Comparison of ENCODE assay signal across 23 cellular contexts in genomic region chr4:164847967-164848649, GRCh38. TPM values are rescaled to one million over a fixed set of nuclear protein-coding genes. Genes with fewer than 3 reads are reported as not detected.
DNase-seq lines count a peak whose midpoint lies in the region; ATAC-seq and FAIRE-seq lines count a peak whose summit lies in the region.
"Had no signal": no experiment of that assay in that cellular context is flagged by ENCODE, and none has a peak within 500 bp of the region (broad histone marks: within the 10 kb centered on the region; RNA-seq: fewer than 3 reads in every experiment).

No MANE protein-coding gene starts in this region.

- CTCF ChIA-PET in activated CD8-positive, alpha-beta T cell treated with anti-CD3 and anti-CD28 coated beads, Interleukin-2, amount 10 ng/mL, durations not matched to agents 7 days and 5 days (lab: Charles Lee): no interaction called here

- POLR2A ChIA-PET in activated CD8-positive, alpha-beta T cell treated with anti-CD3 and anti-CD28 coated beads, Interleukin-2, amount 10 ng/mL, durations not matched to agents 7 days and 5 days (lab: Charles Lee): no interaction called here

- no peak for FAIRE-seq in frontal cortex (lab: Jason Lieb, UNC)
- FAIRE-seq: endothelial cell of umbilical vein, TTC549 had no signal

- ATAC-seq in GM18907 (IDR thresholded peaks at IDR 0.05; ENCODE audit: unreplicated experiment) (peak; percentile 96), GM21529 (IDR thresholded peaks at IDR 0.05; ENCODE audit: unreplicated experiment) (peak; percentile 74), HG03175 (IDR thresholded peaks at IDR 0.05; ENCODE audit: unreplicated experiment) (peak; percentile 96)
- ATAC-seq in activated CD8-positive, alpha-beta T cell treated with anti-CD3 and anti-CD28 coated beads, Interleukin-2, amount 10 ng/mL, durations not matched to agents 7 days and 5 days: no peak
- ATAC-seq: heart left ventricle; left lung; naive thymus-derived CD8-positive, alpha-beta T cell had no signal

- no peak overlapping the region for H3K4me3 ChIP-seq in Karpas-422 (ENCODE audit: low read length)
- H3K4me3 ChIP-seq: heart left ventricle, left lung had no signal

- no peaks in the 10 kb centered on the region for H3K27me3 Mint-ChIP-seq in activated CD8-positive, alpha-beta T cell treated with anti-CD3 and anti-CD28 coated beads, Interleukin-2, amount 10 ng/mL, durations not matched to agents 7 days and 5 days (ENCODE audit: low read depth)

- no peaks in the 10 kb centered on the region for H3K27me3 ChIP-seq in Karpas-422 (ENCODE audit: low read length)
- H3K27me3 ChIP-seq: BE2C, heart left ventricle, left lung had no signal

- H4K20me1 ChIP-seq in Karpas-422 (ENCODE audit: insufficient read depth, low read depth, low read length): no peaks in the 10 kb centered on the region

- no peaks in the 10 kb centered on the region for H3K36me3 Mint-ChIP-seq in activated CD8-positive, alpha-beta T cell treated with anti-CD3 and anti-CD28 coated beads, Interleukin-2, amount 10 ng/mL, durations not matched to agents 7 days and 5 days (ENCODE audit: low read depth)
- H3K36me3 Mint-ChIP-seq: activated naive CD4-positive, alpha-beta T cell treated with anti-CD3 and anti-CD28 coated beads, Interleukin-2, amount 50 U/mL, for 24 hours; naive thymus-derived CD8-positive, alpha-beta T cell had no signal

- no peaks in the 10 kb centered on the region for H3K4me1 Mint-ChIP-seq in activated CD8-positive, alpha-beta T cell treated with anti-CD3 and anti-CD28 coated beads, Interleukin-2, amount 10 ng/mL, durations not matched to agents 7 days and 5 days (ENCODE audit: low read depth)
- H3K4me1 Mint-ChIP-seq: activated naive CD4-positive, alpha-beta T cell treated with anti-CD3 and anti-CD28 coated beads, Interleukin-2, amount 50 U/mL, for 24 hours; central memory CD8-positive, alpha-beta T cell; naive thymus-derived CD8-positive, alpha-beta T cell had no signal

- no peak overlapping the region for H2AFZ ChIP-seq in Karpas-422 (ENCODE audit: low read length)

- H3K4me3 Mint-ChIP-seq in activated CD8-positive, alpha-beta T cell treated with anti-CD3 and anti-CD28 coated beads, Interleukin-2, amount 10 ng/mL, durations not matched to agents 7 days and 5 days: no peak overlapping the region
- H3K4me3 Mint-ChIP-seq: activated naive CD4-positive, alpha-beta T cell treated with anti-CD3 and anti-CD28 coated beads, Interleukin-2, amount 50 U/mL, for 24 hours; central memory CD8-positive, alpha-beta T cell; naive thymus-derived CD8-positive, alpha-beta T cell; stimulated activated naive CD8-positive, alpha-beta T cell treated with anti-CD3 and anti-CD28 coated beads, Interleukin-15, Interleukin-2, amounts not matched to agents 100 ng/mL and 50 ng/mL, for 24 hours had no signal

- no peaks in the 10 kb centered on the region for H3K79me2 ChIP-seq in Karpas-422 (ENCODE audit: low read length)

- no peaks in the 10 kb centered on the region for H3K9me3 ChIP-seq in Karpas-422 (ENCODE audit: low read length)
- H3K9me3 ChIP-seq: BE2C, heart left ventricle, left lung had no signal

- DNase-seq in NCI-H748 treated with DMSO at 0.1 percent for 48 hours (lab: John Stamatoyannopoulos, UW) (peak; percentile 75), SKM-1 (lab: John Stamatoyannopoulos, UW; ENCODE audit: unreplicated experiment) (no peak), Karpas-422 (no peak), frontal cortex (ENCODE audit: low spot score in 2 of 2) (no peak)
- no peak for DNase-seq in activated CD8-positive, alpha-beta T cell treated with anti-CD3 and anti-CD28 coated beads, Interleukin-2, amount 10 ng/mL, durations not matched to agents 7 days and 5 days
- DNase-seq: BE2C; HCEC 1CT; heart left ventricle; left lung; MM.1S; naive thymus-derived CD8-positive, alpha-beta T cell had no signal

- H3K36me3 ChIP-seq in Karpas-422 (ENCODE audit: insufficient read depth, low read length): no peaks in the 10 kb centered on the region
- H3K36me3 ChIP-seq: BE2C, heart left ventricle, left lung had no signal

- no peak overlapping the region for H3K27ac Mint-ChIP-seq in activated CD8-positive, alpha-beta T cell treated with anti-CD3 and anti-CD28 coated beads, Interleukin-2, amount 10 ng/mL, durations not matched to agents 7 days and 5 days
- H3K27ac Mint-ChIP-seq: activated naive CD4-positive, alpha-beta T cell treated with anti-CD3 and anti-CD28 coated beads, Interleukin-2, amount 50 U/mL, for 24 hours; naive thymus-derived CD8-positive, alpha-beta T cell; stimulated activated naive CD8-positive, alpha-beta T cell treated with anti-CD3 and anti-CD28 coated beads, Interleukin-15, Interleukin-2, amounts not matched to agents 100 ng/mL and 50 ng/mL, for 24 hours had no signal

- H3K9me3 Mint-ChIP-seq in activated CD8-positive, alpha-beta T cell treated with anti-CD3 and anti-CD28 coated beads, Interleukin-2, amount 10 ng/mL, durations not matched to agents 7 days and 5 days (ENCODE audit: insufficient read depth): no peaks in the 10 kb centered on the region
- H3K9me3 Mint-ChIP-seq: central memory CD8-positive, alpha-beta T cell; stimulated activated naive CD8-positive, alpha-beta T cell treated with anti-CD3 and anti-CD28 coated beads, Interleukin-15, Interleukin-2, amounts not matched to agents 100 ng/mL and 50 ng/mL, for 24 hours had no signal

- H3K27ac ChIP-seq in Karpas-422 (ENCODE audit: low read length): no peak overlapping the region
- H3K27ac ChIP-seq: heart left ventricle, left lung had no signal

- no peaks in the 10 kb centered on the region for H3K4me1 ChIP-seq in Karpas-422 (ENCODE audit: low read length)
- H3K4me1 ChIP-seq: BE2C, heart left ventricle, left lung had no signal

- H3K9me2 ChIP-seq in Karpas-422 (replicated peaks; ENCODE audit: insufficient read depth, low read length): no peaks in the 10 kb centered on the region

- H3K9ac ChIP-seq in Karpas-422 (ENCODE audit: low read length): no peak overlapping the region

- H3K4me2 ChIP-seq in Karpas-422 (ENCODE audit: low read depth, low read length, poor library complexity, severe bottlenecking): no peak overlapping the region

RNA-seq across cellular contexts. Expression of gene APELA, which starts 28.9 kb away (rescaled TPM):
- total RNA-seq in activated CD8-positive, alpha-beta T cell treated with anti-CD3 and anti-CD28 coated beads, Interleukin-2, amount 10 ng/mL, durations not matched to agents 7 days and 5 days: not detected
- total RNA-seq in Karpas-422 (2014; rRNA removed; shearing (Covaris generic); ENCODE audit: low replicate concordance): not detected in 2 replicates
- total RNA-seq in frontal cortex: 0.41 TPM
- total RNA-seq: activated CD8-positive, alpha-beta memory T cell treated with anti-CD3 and anti-CD28 coated beads for 36 hours; Daoy; endothelial cell of umbilical vein; heart left ventricle; naive thymus-derived CD8-positive, alpha-beta T cell; NCI-H460; renal cortical epithelial cell had no signal
